Comparison of ENCODE assay signal across 1 cellular context in genomic region chr17:16443390-16444257, GRCh38.
TF ChIP-seq lines count a peak whose summit lies in the region.

No MANE protein-coding gene starts in this region.

TF ChIP-seq in WTC11, 78 proteins besides CTCF, POLR2A, EP300 and RAD21 (continued from another document):
- TF ChIP-seq ARID4B (CRISPR knock-in tag; IDR thresholded peaks at IDR 0.05; ENCODE audit: borderline replicate concordance) (peak; percentile 53; the same call in 1 of the 2 replicates), TEAD1 (CRISPR knock-in tag; IDR thresholded peaks at IDR 0.05) (no peak), E2F5 (CRISPR knock-in tag; IDR thresholded peaks at IDR 0.05) (no peak), NR2C2 (CRISPR knock-in tag; IDR thresholded peaks at IDR 0.05) (0 out of 2 replicates have a peak, but pooled peaks have one; percentile 32), SOX15 (CRISPR knock-in tag; IDR thresholded peaks at IDR 0.05) (no peak), HMGXB4 (CRISPR knock-in tag; IDR thresholded peaks at IDR 0.05) (peak; percentile 52; the same call in 1 of the 2 replicates), NR3C1 (CRISPR knock-in tag; conservative IDR thresholded peaks at IDR 0.05; ENCODE audit: low read depth) (no peak), SMAD3 (CRISPR knock-in tag; IDR thresholded peaks at IDR 0.05; ENCODE audit: borderline replicate concordance) (no peak; the same call in 1 of the 2 replicates), NFYB (CRISPR knock-in tag; conservative IDR thresholded peaks at IDR 0.05; ENCODE audit: low read depth) (0 out of 2 replicates have a peak, but pooled peaks have one; percentile 14), ZNF425 (CRISPR knock-in tag; conservative IDR thresholded peaks at IDR 0.05) (peak; percentile 74; the same call in 1 of the 2 replicates), ZNF396 (CRISPR knock-in tag; IDR thresholded peaks at IDR 0.05; ENCODE audit: borderline replicate concordance) (no peak), PREB (CRISPR knock-in tag; IDR thresholded peaks at IDR 0.05; ENCODE audit: borderline replicate concordance) (no peak), SMAD4 (CRISPR knock-in tag; IDR thresholded peaks at IDR 0.05) (0 out of 2 replicates have a peak, but pooled peaks have one; percentile 22), STAT6 (CRISPR knock-in tag; conservative IDR thresholded peaks at IDR 0.05; ENCODE audit: low read depth) (no peak), ESRRA (CRISPR knock-in tag; IDR thresholded peaks at IDR 0.05; ENCODE audit: borderline replicate concordance) (no peak), PRRX2 (CRISPR knock-in tag; IDR thresholded peaks at IDR 0.05) (peak; percentile 92; the same call in 1 of the 2 replicates), ZNF532 (CRISPR knock-in tag; IDR thresholded peaks at IDR 0.05; ENCODE audit: borderline replicate concordance) (peak; percentile 17; the same call in 1 of the 2 replicates), KAT7 (CRISPR knock-in tag; IDR thresholded peaks at IDR 0.05; ENCODE audit: borderline replicate concordance) (no peak), TP53 (CRISPR knock-in tag; IDR thresholded peaks at IDR 0.05) (no peak), FOXP1 (CRISPR knock-in tag; IDR thresholded peaks at IDR 0.05; ENCODE audit: borderline replicate concordance) (peak; percentile 51), TEAD4 (CRISPR knock-in tag; IDR thresholded peaks at IDR 0.05) (no peak), ZNF416 (CRISPR knock-in tag; IDR thresholded peaks at IDR 0.05) (peak; percentile 87), AR (CRISPR knock-in tag; IDR thresholded peaks at IDR 0.05) (peak; percentile 81), ZNF423 (CRISPR knock-in tag; IDR thresholded peaks at IDR 0.05) (no peak), ZNF317 (CRISPR knock-in tag; IDR thresholded peaks at IDR 0.05; ENCODE audit: borderline replicate concordance, low read depth) (0 out of 2 replicates have a peak, but pooled peaks have one; percentile 12), NFATC4 (CRISPR knock-in tag; IDR thresholded peaks at IDR 0.05) (peak; percentile 92), NR1H2 (CRISPR knock-in tag; IDR thresholded peaks at IDR 0.05) (no peak), ERG (CRISPR knock-in tag; IDR thresholded peaks at IDR 0.05) (peak; percentile 88), CREM (CRISPR knock-in tag; IDR thresholded peaks at IDR 0.05) (0 out of 2 replicates have a peak, but pooled peaks have one; percentile 50), JUN (CRISPR knock-in tag; IDR thresholded peaks at IDR 0.05) (peak; percentile 34; the same call in 1 of the 2 replicates), SP1 (CRISPR knock-in tag; conservative IDR thresholded peaks at IDR 0.05) (peak; percentile 70), MYBL2 (CRISPR knock-in tag; IDR thresholded peaks at IDR 0.05) (peak; percentile 67; the same call in 1 of the 2 replicates), FOXJ3 (CRISPR knock-in tag; IDR thresholded peaks at IDR 0.05; ENCODE audit: borderline replicate concordance) (no peak)
